Comparison of ENCODE assay signal across 22 cellular contexts in genomic region chr9:5846080-5846479, GRCh38. TPM values are rescaled to one million over a fixed set of nuclear protein-coding genes. Genes with fewer than 3 reads are reported as not detected.
DNase-seq lines count a peak whose midpoint lies in the region; ATAC-seq and TF ChIP-seq lines count a peak whose summit lies in the region.
"Had no signal": no experiment of that assay in that cellular context is flagged by ENCODE, and none has a peak within 500 bp of the region (broad histone marks: within the 10 kb centered on the region; RNA-seq: fewer than 3 reads in every experiment).

No MANE protein-coding gene starts in this region.

- no peaks in the 10 kb centered on the region for H3K36me3 Mint-ChIP-seq in T-helper 17 cell (ENCODE audit: low read depth)
- H3K36me3 Mint-ChIP-seq: activated naive CD8-positive, alpha-beta T cell; CD8-positive, alpha-beta T cell had no signal

- no peak overlapping the region for H2AFZ ChIP-seq in SK-N-SH (ENCODE audit: low read depth)
- H2AFZ ChIP-seq in mesenchymal stem cell (ENCODE audit: low read depth, low read length) = no peak overlapping the region
- H2AFZ ChIP-seq: GM23248 had no signal

- H3K4me1 Mint-ChIP-seq in T-helper 17 cell = peaks cover 49% of the 10 kb centered on the region

- H3K4me3 Mint-ChIP-seq in T-helper 17 cell = no peak overlapping the region
- H3K4me3 Mint-ChIP-seq: activated naive CD8-positive, alpha-beta T cell; stimulated activated naive B cell treated with anti-CD40 and anti-IgM and Interleukin-4, amounts not matched to agents 10 μg/mL and 1 μg/mL and 100 μg/mL, for 72 hours had no signal

- H3K27me3 Mint-ChIP-seq in T-helper 17 cell = no peaks in the 10 kb centered on the region
- H3K27me3 Mint-ChIP-seq: activated naive CD8-positive, alpha-beta T cell had no signal

- H3K4me3 ChIP-seq in SK-N-SH (ENCODE audit: low read depth in 2 of 2, low read length in 1 of 2) (no peak overlapping the region), mesenchymal stem cell (ENCODE audit: insufficient read depth in 1 of 2, low read depth in 1 of 2, low read length in 2 of 2) (no peak overlapping the region)
- H3K4me3 ChIP-seq: gastrocnemius medialis, GM23248, MG63, right atrium auricular region, transverse colon had no signal

- peak overlapping the region; percentile 39 for H2BK15ac ChIP-seq in mesenchymal stem cell (ENCODE audit: low read depth, poor library complexity, severe bottlenecking)

- H4K8ac ChIP-seq in mesenchymal stem cell (ENCODE audit: low read length) = peak overlapping the region; percentile 59

- H3K36me3 ChIP-seq in SK-N-SH (replicated peaks in 1 of 2; ENCODE audit: control insufficient read depth in 1 of 2, insufficient read depth in 2 of 2, low read length in 1 of 2) = no peaks in the 10 kb centered on the region
- no peaks in the 10 kb centered on the region for H3K36me3 ChIP-seq in mesenchymal stem cell (ENCODE audit: control insufficient read depth in 1 of 2, insufficient read depth in 2 of 2, low read depth in 1 of 2, low read length in 2 of 2)
- H3K36me3 ChIP-seq: brain microvascular endothelial cell, gastrocnemius medialis, MG63, right atrium auricular region, transverse colon had no signal

- peaks cover 6 to 7% of the 10 kb centered on the region in 2 experiments; a peak in 2 of 4 replicates for H3K4me1 ChIP-seq in SK-N-SH (ENCODE audit: control insufficient read depth in 1 of 2, insufficient read depth in 2 of 2, low read depth in 1 of 2, low read length in 1 of 2)
- H3K4me1 ChIP-seq in mesenchymal stem cell (ENCODE audit: control insufficient read depth, insufficient read depth, low read depth, low read length) = peaks cover 10% of the 10 kb centered on the region
- H3K4me1 ChIP-seq: gastrocnemius medialis, right atrium auricular region had no signal

- H3K18ac ChIP-seq in mesenchymal stem cell (ENCODE audit: low read depth in 1 of 2, low read length in 2 of 2) = peak overlapping the region; percentile 48 to 76

- H3K9me2 ChIP-seq in SK-N-SH = no peaks in the 10 kb centered on the region

- CTCF ChIA-PET in SK-N-SH (lab: Yijun Ruan, JAX) = interaction anchor here (3.7 kb wide), 1 partner anchor 14 kb away, joined by 24 read pairs; the partner anchor contains the start of gene ERMP1

- H3K27ac Mint-ChIP-seq in T-helper 17 cell = peak overlapping the region; percentile 92
- H3K27ac Mint-ChIP-seq: CD8-positive, alpha-beta T cell; stimulated activated naive B cell treated with anti-CD40 and anti-IgM and Interleukin-4, amounts not matched to agents 10 μg/mL and 1 μg/mL and 100 μg/mL, for 72 hours had no signal

- peak; percentile 43 for DNase-seq in SK-N-SH
- peak; percentile 6 for DNase-seq in COLO668 (lab: John Stamatoyannopoulos, UW; ENCODE audit: unreplicated experiment)
- DNase-seq in T-helper 17 cell = no peak
- no peak for DNase-seq in mesenchymal stem cell
- no peak for DNase-seq in NK-92 (lab: John Stamatoyannopoulos, UW; ENCODE audit: unreplicated experiment)
- DNase-seq in effector CD8-positive, alpha-beta T cell (lab: John Stamatoyannopoulos, UW) = no peak
- DNase-seq: brain microvascular endothelial cell; CD8-positive, alpha-beta T cell; cortex of kidney; DND-41; gastrocnemius medialis; MG63; NCI-H2227 treated with DMSO at 0.1 percent for 48 hours; SHP77; stimulated activated naive B cell treated with anti-CD40 and anti-IgM and Interleukin-4, amounts not matched to agents 10 μg/mL and 1 μg/mL and 100 μg/mL, for 72 hours; T-helper 9 cell; transverse colon had no signal

- peak overlapping the region; percentile 49 for H2AK5ac ChIP-seq in mesenchymal stem cell (ENCODE audit: low read length, severe bottlenecking)

- H3K9ac ChIP-seq in SK-N-SH (no peak overlapping the region), mesenchymal stem cell (ENCODE audit: low read length) (no peak overlapping the region)
- H3K9ac ChIP-seq: GM23248 had no signal

- WGBS in SK-N-SH (ENCODE audit: low lambda C conversion rate) = no CpG with 5 or more reads among the region's 1 CpG
- 85% methylated on average over 1 of the region's 1 CpG for WGBS in mesenchymal stem cell

- no peak overlapping the region for H2BK5ac ChIP-seq in mesenchymal stem cell (ENCODE audit: low read depth, low read length, poor library complexity, severe bottlenecking)

- no peak overlapping the region for H3K4me2 ChIP-seq in SK-N-SH
- no peak overlapping the region for H3K4me2 ChIP-seq in mesenchymal stem cell (ENCODE audit: low read length, poor library complexity, severe bottlenecking)

- H3K14ac ChIP-seq in mesenchymal stem cell (ENCODE audit: low read length in 2 of 2) = no peak overlapping the region

- POLR2A ChIA-PET in SK-N-SH (lab: Yijun Ruan, JAX) = no interaction called here

- no peaks in the 10 kb centered on the region for H3K79me2 ChIP-seq in SK-N-SH (ENCODE audit: insufficient read depth)

- no peak for ATAC-seq in SK-N-SH treated with all-trans-retinoic acid at 6 μM for 48 hours
- ATAC-seq in T-helper 17 cell = no peak
- ATAC-seq in HG03354 (IDR thresholded peaks at IDR 0.05; ENCODE audit: poor library complexity, severe bottlenecking, unreplicated experiment) = no peak
- ATAC-seq: CD8-positive, alpha-beta T cell; gastrocnemius medialis; stimulated activated naive B cell treated with anti-CD40 and anti-IgM and Interleukin-4, amounts not matched to agents 10 μg/mL and 1 μg/mL and 100 μg/mL, for 72 hours had no signal

- H3K27ac ChIP-seq in SK-N-SH (ENCODE audit: low read depth in 2 of 2, low read length in 1 of 2) = no peak overlapping the region
- no peak overlapping the region for H3K27ac ChIP-seq in mesenchymal stem cell (ENCODE audit: low read length, poor library complexity, severe bottlenecking)
- H3K27ac ChIP-seq: brain microvascular endothelial cell, gastrocnemius medialis, GM23248, right atrium auricular region, transverse colon had no signal

- H4K20me1 ChIP-seq in SK-N-SH (ENCODE audit: insufficient read depth) = no peaks in the 10 kb centered on the region

- no peaks in the 10 kb centered on the region for H3K79me1 ChIP-seq in mesenchymal stem cell (replicated peaks; ENCODE audit: low read length, poor library complexity, severe bottlenecking)

- H4K91ac ChIP-seq in mesenchymal stem cell (ENCODE audit: low read length) = peak overlapping the region; percentile 87

- no peak overlapping the region for H3K23ac ChIP-seq in mesenchymal stem cell (ENCODE audit: low read length in 2 of 2)

- TF ChIP-seq EP300 in SK-N-SH (IDR thresholded peaks at IDR 0.05; ENCODE audit: borderline replicate concordance in 1 of 2, low read depth in 1 of 2, low read length in 1 of 2) = no peak

- no peaks in the 10 kb centered on the region for H3F3A ChIP-seq in SK-N-SH (replicated peaks; ENCODE audit: insufficient read depth)

- no peak overlapping the region for H2BK120ac ChIP-seq in mesenchymal stem cell (ENCODE audit: low read depth, low read length)

- no peak for TF ChIP-seq CTCF in SK-N-SH (IDR thresholded peaks at IDR 0.05)

- peak overlapping the region in 1 of 2 experiments; percentile 27 for H3K4ac ChIP-seq in mesenchymal stem cell (ENCODE audit: low read depth in 1 of 2, low read length in 2 of 2)

- TF ChIP-seq RAD21 in SK-N-SH (IDR thresholded peaks at IDR 0.05; ENCODE audit: low read length) = no peak

- no peaks in the 10 kb centered on the region for H3K9me3 ChIP-seq in SK-N-SH
- no peaks in the 10 kb centered on the region for H3K9me3 ChIP-seq in T-helper 17 cell (ENCODE audit: control insufficient read depth, low read length, poor library complexity, severe bottlenecking)
- no peaks in the 10 kb centered on the region for H3K9me3 ChIP-seq in mesenchymal stem cell (ENCODE audit: control insufficient read depth, low read length)
- H3K9me3 ChIP-seq: gastrocnemius medialis, MG63, right atrium auricular region, transverse colon had no signal

- H3K27me3 ChIP-seq in SK-N-SH (ENCODE audit: insufficient read depth) = no peaks in the 10 kb centered on the region
- no peaks in the 10 kb centered on the region for H3K27me3 ChIP-seq in mesenchymal stem cell (ENCODE audit: control insufficient read depth in 1 of 2, insufficient read depth in 1 of 2, low read length in 2 of 2)
- H3K27me3 ChIP-seq: brain microvascular endothelial cell, gastrocnemius medialis, MG63, right atrium auricular region, transverse colon had no signal

- H2BK12ac ChIP-seq in mesenchymal stem cell (ENCODE audit: low read length in 2 of 2) = peak overlapping the region; percentile 94 to 99

TF ChIP-seq in SK-N-SH, 30 proteins besides CTCF, POLR2A, EP300 and RAD21:
- TF ChIP-seq NFIC (IDR thresholded peaks at IDR 0.05; ENCODE audit: borderline replicate concordance) (no peak), RCOR1 (IDR thresholded peaks at IDR 0.05; ENCODE audit: low read length) (no peak), SMC3 (IDR thresholded peaks at IDR 0.05; ENCODE audit: low read depth, low read length) (no peak), TAF1 (IDR thresholded peaks at IDR 0.05; ENCODE audit: borderline replicate concordance, low read depth, low read length) (no peak)

TF ChIP-seq in SK-N-SH treated with all-trans-retinoic acid at 6 μM for 48 hours, 23 proteins besides CTCF, POLR2A, EP300 and RAD21 (continues in another document):
- TF ChIP-seq GLIS3 (CRISPR knock-in tag; IDR thresholded peaks at IDR 0.05) (no peak), TCF4 (CRISPR knock-in tag; IDR thresholded peaks at IDR 0.05; ENCODE audit: borderline replicate concordance) (no peak), ISL1 (CRISPR knock-in tag; IDR thresholded peaks at IDR 0.05) (no peak)
- TF ChIP-seq, protein P1, sequence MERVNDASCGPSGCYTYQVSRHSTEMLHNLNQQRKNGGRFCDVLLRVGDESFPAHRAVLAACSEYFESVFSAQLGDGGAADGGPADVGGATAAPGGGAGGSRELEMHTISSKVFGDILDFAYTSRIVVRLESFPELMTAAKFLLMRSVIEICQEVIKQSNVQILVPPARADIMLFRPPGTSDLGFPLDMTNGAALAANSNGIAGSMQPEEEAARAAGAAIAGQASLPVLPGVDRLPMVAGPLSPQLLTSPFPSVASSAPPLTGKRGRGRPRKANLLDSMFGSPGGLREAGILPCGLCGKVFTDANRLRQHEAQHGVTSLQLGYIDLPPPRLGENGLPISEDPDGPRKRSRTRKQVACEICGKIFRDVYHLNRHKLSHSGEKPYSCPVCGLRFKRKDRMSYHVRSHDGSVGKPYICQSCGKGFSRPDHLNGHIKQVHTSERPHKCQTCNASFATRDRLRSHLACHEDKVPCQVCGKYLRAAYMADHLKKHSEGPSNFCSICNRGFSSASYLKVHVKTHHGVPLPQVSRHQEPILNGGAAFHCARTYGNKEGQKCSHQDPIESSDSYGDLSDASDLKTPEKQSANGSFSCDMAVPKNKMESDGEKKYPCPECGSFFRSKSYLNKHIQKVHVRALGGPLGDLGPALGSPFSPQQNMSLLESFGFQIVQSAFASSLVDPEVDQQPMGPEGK (CRISPR knock-in tag; IDR thresholded peaks at IDR 0.05; ENCODE audit: borderline replicate concordance) = no peak

RNA-seq across cellular contexts. Expression of gene ERMP1, which starts 13.2 kb away (rescaled TPM):
- polyA plus RNA-seq in SK-N-SH (2012; rRNA removed) = 5.9 and 6.4 TPM in 2 replicates
- polyA plus RNA-seq in SK-N-SH (2012; cell fraction: cytosol; rRNA removed) = 7.3 and 7.9 TPM in 2 replicates
- 5.6 and 6.4 TPM in 2 replicates for polyA plus RNA-seq in SK-N-SH (2012; cell fraction: nucleus; rRNA removed)
- 10 to 100 TPM; 10.5 to 11.3 TPM for total RNA-seq in T-helper 17 cell
- polyA plus RNA-seq in mesenchymal stem cell (2013, experiment 1 of 2) = 28.3 TPM
- 29.1 TPM for polyA plus RNA-seq in mesenchymal stem cell (2013, experiment 2 of 2)

RNA-seq across cellular contexts. Expression of gene MLANA, which starts 44.6 kb away (rescaled TPM):
- not detected in 2 replicates for polyA plus RNA-seq in SK-N-SH (2012; rRNA removed)
- not detected in 2 replicates for polyA plus RNA-seq in SK-N-SH (2012; cell fraction: cytosol; rRNA removed)
- not detected in 2 replicates for polyA plus RNA-seq in SK-N-SH (2012; cell fraction: nucleus; rRNA removed)
- not detected for total RNA-seq in T-helper 17 cell
- polyA plus RNA-seq in mesenchymal stem cell (2013, experiment 1 of 2) = not detected
- polyA plus RNA-seq in mesenchymal stem cell (2013, experiment 2 of 2) = not detected
- total RNA-seq: CD8-positive, alpha-beta T cell; gastrocnemius medialis; GM23248; right atrium auricular region; transverse colon had no signal

Comparison
In these comparisons a context has a peak if more than half of its experiments do, and no peak if none do; other contexts are left out.
1. DNase-seq: peak in SK-N-SH (single experiment) and COLO668 (single experiment); none in T-helper 17 cell (0 of 3), mesenchymal stem cell (single experiment), NK-92 (single experiment) and effector CD8-positive, alpha-beta T cell (single experiment).